In the genomic region with DNA sequence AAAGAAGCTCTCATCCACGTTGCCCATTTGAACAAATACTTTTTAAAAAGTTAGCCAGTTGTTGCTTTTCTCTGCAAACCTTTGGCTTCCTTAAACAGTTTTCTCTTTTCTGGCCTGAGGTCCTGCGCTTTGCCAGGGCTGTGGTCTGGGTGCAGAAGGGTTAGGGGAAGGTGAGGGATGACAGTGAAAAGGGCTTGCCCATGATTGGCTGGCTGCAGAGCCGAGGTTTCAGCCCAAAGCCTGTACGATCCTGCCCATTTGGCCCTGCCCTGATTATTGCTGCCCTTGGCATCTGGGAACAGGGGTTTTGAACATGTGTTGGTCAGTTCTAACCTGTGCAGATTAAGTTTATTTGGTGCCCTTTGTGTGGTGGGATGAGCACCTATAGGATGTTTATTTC, we compare ENCODE assay signal across 9 cellular contexts. TPM values are rescaled to one million over a fixed set of nuclear protein-coding genes. Genes with fewer than 3 reads are reported as not detected.
DNase-seq lines count a peak whose midpoint lies in the region; ATAC-seq lines count a peak whose summit lies in the region.
"Had no signal": no experiment of that assay in that cellular context is flagged by ENCODE, and none has a peak within 500 bp of the region (broad histone marks: within the 10 kb centered on the region; RNA-seq: fewer than 3 reads in every experiment).

No MANE protein-coding gene starts in this region.

- H3K9me3 ChIP-seq in SJSA1 (replicated peaks) (no peaks in the 10 kb centered on the region; the same call in 1 of the 2 replicates), esophagus (ENCODE audit: control insufficient read depth in 2 of 2, insufficient read depth in 1 of 2, low read depth in 1 of 2, low read length in 1 of 2) (no peaks in the 10 kb centered on the region), subcutaneous abdominal adipose tissue (ENCODE audit: control insufficient read depth in 5 of 5, low read length in 5 of 5) (no peaks in the 10 kb centered on the region)

- H3K4me1 ChIP-seq in SJSA1 (replicated peaks) (peaks cover 18% of the 10 kb centered on the region), esophagus (ENCODE audit: control insufficient read depth in 2 of 2, insufficient read depth in 2 of 2, low read length in 1 of 2) (peaks cover 2 to 8% of the 10 kb centered on the region in 2 donors), subcutaneous abdominal adipose tissue (ENCODE audit: control insufficient read depth in 5 of 5, insufficient read depth in 5 of 5, low read length in 5 of 5) (peaks cover 5 to 27% (median 19%) of the 10 kb centered on the region in 5 donors)

- H3K36me3 ChIP-seq in SJSA1 (peaks cover 58% of the 10 kb centered on the region), esophagus (ENCODE audit: control insufficient read depth in 2 of 2, insufficient read depth in 2 of 2, low read length in 1 of 2) (peaks cover 4 to 21% of the 10 kb centered on the region in 2 donors), subcutaneous abdominal adipose tissue (ENCODE audit: control insufficient read depth in 5 of 5, insufficient read depth in 5 of 5, low read length in 5 of 5) (peaks cover 0 to 24% (median 22%) of the 10 kb centered on the region in 5 donors)

- H3K9me3 Mint-ChIP-seq in activated naive CD4-positive, alpha-beta T cell treated with anti-CD3 and anti-CD28 coated beads, Interleukin-2, amount 10 ng/mL, durations not matched to agents 7 days and 5 days, result no peaks in the 10 kb centered on the region

- peak overlapping the region; percentile 29 for H3K27ac Mint-ChIP-seq in activated naive CD4-positive, alpha-beta T cell treated with anti-CD3 and anti-CD28 coated beads, Interleukin-2, amount 10 ng/mL, durations not matched to agents 7 days and 5 days

- peaks cover 7% of the 10 kb centered on the region for H3K27me3 Mint-ChIP-seq in activated naive CD4-positive, alpha-beta T cell treated with anti-CD3 and anti-CD28 coated beads, Interleukin-2, amount 10 ng/mL, durations not matched to agents 7 days and 5 days

- H3K9ac ChIP-seq in subcutaneous abdominal adipose tissue (ENCODE audit: low read length in 5 of 5), result peak overlapping the region in 1 of 5 donors; percentile 82

- H3K27ac ChIP-seq in SJSA1 (no peak overlapping the region), esophagus (ENCODE audit: low read depth in 2 of 2, low read length in 1 of 2) (peak overlapping the region; percentile 65 to 95), subcutaneous abdominal adipose tissue (ENCODE audit: low read depth, low read length) (no peak overlapping the region)

- peak overlapping the region; percentile 82 for H3K4me3 Mint-ChIP-seq in activated naive CD4-positive, alpha-beta T cell treated with anti-CD3 and anti-CD28 coated beads, Interleukin-2, amount 10 ng/mL, durations not matched to agents 7 days and 5 days

- H3K4me3 ChIP-seq in SJSA1, result peak overlapping the region; percentile 73
- H3K4me3 ChIP-seq in esophagus (ENCODE audit: low read depth in 1 of 2, low read length in 2 of 2), result peak overlapping the region in 1 of 2 donors; percentile 74
- peak overlapping the region in 3 of 5 donors; percentile 6 to 99 (median 98) for H3K4me3 ChIP-seq in subcutaneous abdominal adipose tissue (ENCODE audit: low read depth in 1 of 5, low read length in 5 of 5)

- no peaks in the 10 kb centered on the region for H3K27me3 ChIP-seq in SJSA1 (replicated peaks)
- H3K27me3 ChIP-seq in esophagus (ENCODE audit: control insufficient read depth in 1 of 2, insufficient read depth in 2 of 2, low read length in 2 of 2), result no peaks in the 10 kb centered on the region
- no peaks in the 10 kb centered on the region for H3K27me3 ChIP-seq in subcutaneous abdominal adipose tissue (ENCODE audit: control insufficient read depth in 5 of 5, insufficient read depth in 4 of 5, low read length in 5 of 5)

- WGBS in esophagus, 2 donors, result 28 to 29% methylated on average over 4 of the region's 4 CpGs

- CTCF ChIA-PET in activated naive CD4-positive, alpha-beta T cell treated with anti-CD3 and anti-CD28 coated beads, Interleukin-2, amount 10 ng/mL, durations not matched to agents 7 days and 5 days (lab: Charles Lee), result interaction anchor here (0.7 kb wide), 1 partner anchor 13 kb away, joined by 3 read pairs; no protein-coding TSS in a partner anchor

- peaks cover 41% of the 10 kb centered on the region for H3K4me1 Mint-ChIP-seq in activated naive CD4-positive, alpha-beta T cell treated with anti-CD3 and anti-CD28 coated beads, Interleukin-2, amount 10 ng/mL, durations not matched to agents 7 days and 5 days

- no peak for DNase-seq in activated naive CD4-positive, alpha-beta T cell treated with anti-CD3 and anti-CD28 coated beads, Interleukin-2, amount 10 ng/mL, durations not matched to agents 7 days and 5 days
- no peak for DNase-seq in activated naive CD4-positive, alpha-beta T cell treated with Interleukin-2 at 50 U/mL for 16 hours
- no peak for DNase-seq in SJSA1 (ENCODE audit: low read depth in 1 of 2, low spot score in 2 of 2)
- DNase-seq in NCI-H1694 treated with DMSO at 0.1 percent for 48 hours (lab: John Stamatoyannopoulos, UW), result no peak
- no peak for DNase-seq in GM03348 (ENCODE audit: low spot score)
- DNase-seq: activated gamma-delta T cell had no signal

- H3K36me3 Mint-ChIP-seq in activated naive CD4-positive, alpha-beta T cell treated with anti-CD3 and anti-CD28 coated beads, Interleukin-2, amount 10 ng/mL, durations not matched to agents 7 days and 5 days, result peaks cover 27% of the 10 kb centered on the region

- no peak for ATAC-seq in HG03025 (IDR thresholded peaks at IDR 0.05; ENCODE audit: low FRiP score, unreplicated experiment)

RNA-seq across cellular contexts. Expression of a gene that starts 1.5 kb away (rescaled TPM):
- 52.9 and 102 TPM in 2 replicates for total RNA-seq in SJSA1 (2014; rRNA removed; shearing (Covaris generic))
- polyA plus RNA-seq in esophagus, result 10 to 100 TPM; 13.7 to 17.5 TPM

Comparison
In these comparisons a context has a peak if more than half of its experiments do, and no peak if none do; other contexts are left out.
1. H3K27ac ChIP-seq: peak in esophagus (2 of 2); none in SJSA1 (single experiment) and subcutaneous abdominal adipose tissue (single experiment).